Comparison of ENCODE assay signal across 1 cellular context in the genomic region with DNA sequence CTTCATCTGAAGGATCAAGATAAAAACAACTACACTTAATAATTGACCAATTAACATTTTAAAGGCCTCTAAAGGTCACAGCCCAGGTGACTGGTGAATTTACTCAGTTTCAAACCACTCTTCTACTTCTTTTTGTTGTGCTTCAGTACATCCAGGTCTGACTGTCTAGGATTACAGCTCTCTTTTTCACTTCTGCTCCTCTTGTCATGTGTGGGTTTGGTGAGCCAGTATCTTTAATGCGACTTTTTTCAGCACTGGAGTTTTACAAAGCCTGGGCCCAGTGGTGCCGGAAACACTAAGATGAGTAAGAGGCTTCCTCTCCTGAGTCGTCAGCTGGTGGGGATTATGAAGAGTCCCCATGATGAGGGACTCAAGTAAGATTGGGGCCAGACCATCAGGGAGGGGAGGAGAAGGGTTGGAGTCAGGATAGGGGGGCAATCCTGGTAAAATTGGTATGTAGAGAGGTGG.
A peak's percentile ranks its signal among the peaks of the same experiment; 100 is the strongest.
TF ChIP-seq lines count a peak whose summit lies in the region.

No MANE protein-coding gene starts in this region.

TF ChIP-seq in GM12878, 131 proteins besides CTCF, POLR2A, EP300 and RAD21 (continued from another document and continues in another):
- TF ChIP-seq, protein P1, sequence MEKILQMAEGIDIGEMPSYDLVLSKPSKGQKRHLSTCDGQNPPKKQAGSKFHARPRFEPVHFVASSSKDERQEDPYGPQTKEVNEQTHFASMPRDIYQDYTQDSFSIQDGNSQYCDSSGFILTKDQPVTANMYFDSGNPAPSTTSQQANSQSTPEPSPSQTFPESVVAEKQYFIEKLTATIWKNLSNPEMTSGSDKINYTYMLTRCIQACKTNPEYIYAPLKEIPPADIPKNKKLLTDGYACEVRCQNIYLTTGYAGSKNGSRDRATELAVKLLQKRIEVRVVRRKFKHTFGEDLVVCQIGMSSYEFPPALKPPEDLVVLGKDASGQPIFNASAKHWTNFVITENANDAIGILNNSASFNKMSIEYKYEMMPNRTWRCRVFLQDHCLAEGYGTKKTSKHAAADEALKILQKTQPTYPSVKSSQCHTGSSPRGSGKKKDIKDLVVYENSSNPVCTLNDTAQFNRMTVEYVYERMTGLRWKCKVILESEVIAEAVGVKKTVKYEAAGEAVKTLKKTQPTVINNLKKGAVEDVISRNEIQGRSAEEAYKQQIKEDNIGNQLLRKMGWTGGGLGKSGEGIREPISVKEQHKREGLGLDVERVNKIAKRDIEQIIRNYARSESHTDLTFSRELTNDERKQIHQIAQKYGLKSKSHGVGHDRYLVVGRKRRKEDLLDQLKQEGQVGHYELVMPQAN (conservative IDR thresholded peaks at IDR 0.05), result no peak
- TF ChIP-seq NFXL1 (IDR thresholded peaks at IDR 0.05; ENCODE audit: borderline replicate concordance) (no peak), CHD1 (IDR thresholded peaks at IDR 0.05; ENCODE audit: low read depth, low read length) (no peak), ZNF274 (IDR thresholded peaks at IDR 0.05; ENCODE audit: insufficient read depth, insufficient read length) (no peak), ZSCAN29 (IDR thresholded peaks at IDR 0.05) (0 out of 2 replicates have a peak, but pooled peaks have one; percentile 5), MYB (IDR thresholded peaks at IDR 0.05; ENCODE audit: borderline replicate concordance, low read depth, low read length) (no peak), ZNF207 (IDR thresholded peaks at IDR 0.05; ENCODE audit: borderline replicate concordance) (no peak), DPF2 (IDR thresholded peaks at IDR 0.05) (peak; percentile 77), MTA2 (IDR thresholded peaks at IDR 0.05; ENCODE audit: low read depth) (peak; percentile 93), FOXM1 (IDR thresholded peaks at IDR 0.05; ENCODE audit: low read depth, low read length) (peak; percentile 90; the same call in 1 of the 2 replicates), HDGF (IDR thresholded peaks at IDR 0.05) (peak; percentile 77), STAT3 (IDR thresholded peaks at IDR 0.05; ENCODE audit: low read depth, low read length) (no peak), NRF1 (conservative IDR thresholded peaks at IDR 0.05; ENCODE audit: low read depth, low read length) (no peak), YBX1 (IDR thresholded peaks at IDR 0.05) (no peak), STAT1 (conservative IDR thresholded peaks at IDR 0.05) (no peak), HDAC2 (IDR thresholded peaks at IDR 0.05) (no peak), CHD2 (IDR thresholded peaks at IDR 0.05; ENCODE audit: borderline replicate concordance, low read depth, low read length) (no peak), SP1 (IDR thresholded peaks at IDR 0.05; ENCODE audit: low read depth, low read length) (no peak), RELA (IDR thresholded peaks at IDR 0.05; ENCODE audit: borderline replicate concordance, partially characterized antibody) (no peak), TAF1 (IDR thresholded peaks at IDR 0.05; ENCODE audit: borderline replicate concordance, low read depth, low read length) (no peak), TCF3 (IDR thresholded peaks at IDR 0.05; ENCODE audit: borderline replicate concordance, insufficient read depth, low read depth, low read length) (peak; percentile 17; the same call in 1 of the 2 replicates), POU2F2 (IDR thresholded peaks at IDR 0.05; ENCODE audit: borderline replicate concordance, low read depth, low read length) (peak; percentile 60; the same call in 1 of the 3 replicates), YY1 (IDR thresholded peaks at IDR 0.05; ENCODE audit: low read depth, low read length) (0 out of 2 replicates have a peak, but pooled peaks have one; percentile 18), NBN (IDR thresholded peaks at IDR 0.05) (peak; percentile 73; the same call in 1 of the 2 replicates)
- TF ChIP-seq, protein P2, sequence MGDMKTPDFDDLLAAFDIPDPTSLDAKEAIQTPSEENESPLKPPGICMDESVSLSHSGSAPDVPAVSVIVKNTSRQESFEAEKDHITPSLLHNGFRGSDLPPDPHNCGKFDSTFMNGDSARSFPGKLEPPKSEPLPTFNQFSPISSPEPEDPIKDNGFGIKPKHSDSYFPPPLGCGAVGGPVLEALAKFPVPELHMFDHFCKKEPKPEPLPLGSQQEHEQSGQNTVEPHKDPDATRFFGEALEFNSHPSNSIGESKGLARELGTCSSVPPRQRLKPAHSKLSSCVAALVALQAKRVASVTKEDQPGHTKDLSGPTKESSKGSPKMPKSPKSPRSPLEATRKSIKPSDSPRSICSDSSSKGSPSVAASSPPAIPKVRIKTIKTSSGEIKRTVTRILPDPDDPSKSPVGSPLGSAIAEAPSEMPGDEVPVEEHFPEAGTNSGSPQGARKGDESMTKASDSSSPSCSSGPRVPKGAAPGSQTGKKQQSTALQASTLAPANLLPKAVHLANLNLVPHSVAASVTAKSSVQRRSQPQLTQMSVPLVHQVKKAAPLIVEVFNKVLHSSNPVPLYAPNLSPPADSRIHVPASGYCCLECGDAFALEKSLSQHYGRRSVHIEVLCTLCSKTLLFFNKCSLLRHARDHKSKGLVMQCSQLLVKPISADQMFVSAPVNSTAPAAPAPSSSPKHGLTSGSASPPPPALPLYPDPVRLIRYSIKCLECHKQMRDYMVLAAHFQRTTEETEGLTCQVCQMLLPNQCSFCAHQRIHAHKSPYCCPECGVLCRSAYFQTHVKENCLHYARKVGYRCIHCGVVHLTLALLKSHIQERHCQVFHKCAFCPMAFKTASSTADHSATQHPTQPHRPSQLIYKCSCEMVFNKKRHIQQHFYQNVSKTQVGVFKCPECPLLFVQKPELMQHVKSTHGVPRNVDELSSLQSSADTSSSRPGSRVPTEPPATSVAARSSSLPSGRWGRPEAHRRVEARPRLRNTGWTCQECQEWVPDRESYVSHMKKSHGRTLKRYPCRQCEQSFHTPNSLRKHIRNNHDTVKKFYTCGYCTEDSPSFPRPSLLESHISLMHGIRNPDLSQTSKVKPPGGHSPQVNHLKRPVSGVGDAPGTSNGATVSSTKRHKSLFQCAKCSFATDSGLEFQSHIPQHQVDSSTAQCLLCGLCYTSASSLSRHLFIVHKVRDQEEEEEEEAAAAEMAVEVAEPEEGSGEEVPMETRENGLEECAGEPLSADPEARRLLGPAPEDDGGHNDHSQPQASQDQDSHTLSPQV (IDR thresholded peaks at IDR 0.05), result no peak
- TF ChIP-seq, protein P3, sequence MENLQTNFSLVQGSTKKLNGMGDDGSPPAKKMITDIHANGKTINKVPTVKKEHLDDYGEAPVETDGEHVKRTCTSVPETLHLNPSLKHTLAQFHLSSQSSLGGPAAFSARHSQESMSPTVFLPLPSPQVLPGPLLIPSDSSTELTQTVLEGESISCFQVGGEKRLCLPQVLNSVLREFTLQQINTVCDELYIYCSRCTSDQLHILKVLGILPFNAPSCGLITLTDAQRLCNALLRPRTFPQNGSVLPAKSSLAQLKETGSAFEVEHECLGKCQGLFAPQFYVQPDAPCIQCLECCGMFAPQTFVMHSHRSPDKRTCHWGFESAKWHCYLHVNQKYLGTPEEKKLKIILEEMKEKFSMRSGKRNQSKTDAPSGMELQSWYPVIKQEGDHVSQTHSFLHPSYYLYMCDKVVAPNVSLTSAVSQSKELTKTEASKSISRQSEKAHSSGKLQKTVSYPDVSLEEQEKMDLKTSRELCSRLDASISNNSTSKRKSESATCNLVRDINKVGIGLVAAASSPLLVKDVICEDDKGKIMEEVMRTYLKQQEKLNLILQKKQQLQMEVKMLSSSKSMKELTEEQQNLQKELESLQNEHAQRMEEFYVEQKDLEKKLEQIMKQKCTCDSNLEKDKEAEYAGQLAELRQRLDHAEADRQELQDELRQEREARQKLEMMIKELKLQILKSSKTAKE (IDR thresholded peaks at IDR 0.05; ENCODE audit: low read depth, poor library complexity, severe bottlenecking), result peak; percentile 91
- TF ChIP-seq, protein P4, sequence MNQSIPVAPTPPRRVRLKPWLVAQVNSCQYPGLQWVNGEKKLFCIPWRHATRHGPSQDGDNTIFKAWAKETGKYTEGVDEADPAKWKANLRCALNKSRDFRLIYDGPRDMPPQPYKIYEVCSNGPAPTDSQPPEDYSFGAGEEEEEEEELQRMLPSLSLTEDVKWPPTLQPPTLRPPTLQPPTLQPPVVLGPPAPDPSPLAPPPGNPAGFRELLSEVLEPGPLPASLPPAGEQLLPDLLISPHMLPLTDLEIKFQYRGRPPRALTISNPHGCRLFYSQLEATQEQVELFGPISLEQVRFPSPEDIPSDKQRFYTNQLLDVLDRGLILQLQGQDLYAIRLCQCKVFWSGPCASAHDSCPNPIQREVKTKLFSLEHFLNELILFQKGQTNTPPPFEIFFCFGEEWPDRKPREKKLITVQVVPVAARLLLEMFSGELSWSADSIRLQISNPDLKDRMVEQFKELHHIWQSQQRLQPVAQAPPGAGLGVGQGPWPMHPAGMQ (IDR thresholded peaks at IDR 0.05; ENCODE audit: borderline replicate concordance), result no peak
- TF ChIP-seq, protein P5, sequence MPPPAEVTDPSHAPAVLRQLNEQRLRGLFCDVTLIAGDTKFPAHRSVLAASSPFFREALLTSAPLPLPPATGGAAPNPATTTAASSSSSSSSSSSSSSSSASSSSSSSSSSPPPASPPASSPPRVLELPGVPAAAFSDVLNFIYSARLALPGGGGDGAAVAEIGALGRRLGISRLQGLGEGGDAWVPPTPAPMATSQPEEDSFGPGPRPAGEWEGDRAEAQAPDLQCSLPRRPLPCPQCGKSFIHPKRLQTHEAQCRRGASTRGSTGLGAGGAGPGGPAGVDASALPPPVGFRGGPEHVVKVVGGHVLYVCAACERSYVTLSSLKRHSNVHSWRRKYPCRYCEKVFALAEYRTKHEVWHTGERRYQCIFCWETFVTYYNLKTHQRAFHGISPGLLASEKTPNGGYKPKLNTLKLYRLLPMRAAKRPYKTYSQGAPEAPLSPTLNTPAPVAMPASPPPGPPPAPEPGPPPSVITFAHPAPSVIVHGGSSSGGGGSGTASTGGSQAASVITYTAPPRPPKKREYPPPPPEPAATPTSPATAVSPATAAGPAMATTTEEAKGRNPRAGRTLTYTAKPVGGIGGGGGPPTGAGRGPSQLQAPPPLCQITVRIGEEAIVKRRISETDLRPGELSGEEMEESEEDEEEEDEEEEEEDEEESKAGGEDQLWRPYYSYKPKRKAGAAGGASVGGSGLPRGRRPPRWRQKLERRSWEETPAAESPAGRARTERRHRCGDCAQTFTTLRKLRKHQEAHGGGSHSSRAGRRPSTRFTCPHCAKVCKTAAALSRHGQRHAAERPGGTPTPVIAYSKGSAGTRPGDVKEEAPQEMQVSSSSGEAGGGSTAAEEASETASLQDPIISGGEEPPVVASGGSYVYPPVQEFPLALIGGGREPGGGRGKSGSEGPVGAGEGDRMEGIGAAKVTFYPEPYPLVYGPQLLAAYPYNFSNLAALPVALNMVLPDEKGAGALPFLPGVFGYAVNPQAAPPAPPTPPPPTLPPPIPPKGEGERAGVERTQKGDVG (CRISPR knock-in tag; IDR thresholded peaks at IDR 0.05), result no peak
- TF ChIP-seq, protein P6, sequence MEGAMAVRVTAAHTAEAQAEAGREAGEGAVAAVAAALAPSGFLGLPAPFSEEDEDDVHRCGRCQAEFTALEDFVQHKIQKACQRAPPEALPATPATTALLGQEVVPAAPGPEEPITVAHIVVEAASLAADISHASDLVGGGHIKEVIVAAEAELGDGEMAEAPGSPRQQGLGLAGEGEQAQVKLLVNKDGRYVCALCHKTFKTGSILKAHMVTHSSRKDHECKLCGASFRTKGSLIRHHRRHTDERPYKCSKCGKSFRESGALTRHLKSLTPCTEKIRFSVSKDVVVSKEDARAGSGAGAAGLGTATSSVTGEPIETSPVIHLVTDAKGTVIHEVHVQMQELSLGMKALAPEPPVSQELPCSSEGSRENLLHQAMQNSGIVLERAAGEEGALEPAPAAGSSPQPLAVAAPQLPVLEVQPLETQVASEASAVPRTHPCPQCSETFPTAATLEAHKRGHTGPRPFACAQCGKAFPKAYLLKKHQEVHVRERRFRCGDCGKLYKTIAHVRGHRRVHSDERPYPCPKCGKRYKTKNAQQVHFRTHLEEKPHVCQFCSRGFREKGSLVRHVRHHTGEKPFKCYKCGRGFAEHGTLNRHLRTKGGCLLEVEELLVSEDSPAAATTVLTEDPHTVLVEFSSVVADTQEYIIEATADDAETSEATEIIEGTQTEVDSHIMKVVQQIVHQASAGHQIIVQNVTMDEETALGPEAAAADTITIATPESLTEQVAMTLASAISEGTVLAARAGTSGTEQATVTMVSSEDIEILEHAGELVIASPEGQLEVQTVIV (IDR thresholded peaks at IDR 0.05; ENCODE audit: borderline replicate concordance, partially characterized antibody), result no peak
- TF ChIP-seq, protein P7, sequence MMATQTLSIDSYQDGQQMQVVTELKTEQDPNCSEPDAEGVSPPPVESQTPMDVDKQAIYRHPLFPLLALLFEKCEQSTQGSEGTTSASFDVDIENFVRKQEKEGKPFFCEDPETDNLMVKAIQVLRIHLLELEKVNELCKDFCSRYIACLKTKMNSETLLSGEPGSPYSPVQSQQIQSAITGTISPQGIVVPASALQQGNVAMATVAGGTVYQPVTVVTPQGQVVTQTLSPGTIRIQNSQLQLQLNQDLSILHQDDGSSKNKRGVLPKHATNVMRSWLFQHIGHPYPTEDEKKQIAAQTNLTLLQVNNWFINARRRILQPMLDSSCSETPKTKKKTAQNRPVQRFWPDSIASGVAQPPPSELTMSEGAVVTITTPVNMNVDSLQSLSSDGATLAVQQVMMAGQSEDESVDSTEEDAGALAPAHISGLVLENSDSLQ (IDR thresholded peaks at IDR 0.05), result 0 out of 2 replicates have a peak, but pooled peaks have one; percentile 22
- TF ChIP-seq, protein P8, sequence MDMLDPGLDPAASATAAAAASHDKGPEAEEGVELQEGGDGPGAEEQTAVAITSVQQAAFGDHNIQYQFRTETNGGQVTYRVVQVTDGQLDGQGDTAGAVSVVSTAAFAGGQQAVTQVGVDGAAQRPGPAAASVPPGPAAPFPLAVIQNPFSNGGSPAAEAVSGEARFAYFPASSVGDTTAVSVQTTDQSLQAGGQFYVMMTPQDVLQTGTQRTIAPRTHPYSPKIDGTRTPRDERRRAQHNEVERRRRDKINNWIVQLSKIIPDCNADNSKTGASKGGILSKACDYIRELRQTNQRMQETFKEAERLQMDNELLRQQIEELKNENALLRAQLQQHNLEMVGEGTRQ (IDR thresholded peaks at IDR 0.05; ENCODE audit: borderline replicate concordance, low read depth, low read length), result peak; percentile 27; the same call in 1 of the 2 replicates
- TF ChIP-seq, protein P9, sequence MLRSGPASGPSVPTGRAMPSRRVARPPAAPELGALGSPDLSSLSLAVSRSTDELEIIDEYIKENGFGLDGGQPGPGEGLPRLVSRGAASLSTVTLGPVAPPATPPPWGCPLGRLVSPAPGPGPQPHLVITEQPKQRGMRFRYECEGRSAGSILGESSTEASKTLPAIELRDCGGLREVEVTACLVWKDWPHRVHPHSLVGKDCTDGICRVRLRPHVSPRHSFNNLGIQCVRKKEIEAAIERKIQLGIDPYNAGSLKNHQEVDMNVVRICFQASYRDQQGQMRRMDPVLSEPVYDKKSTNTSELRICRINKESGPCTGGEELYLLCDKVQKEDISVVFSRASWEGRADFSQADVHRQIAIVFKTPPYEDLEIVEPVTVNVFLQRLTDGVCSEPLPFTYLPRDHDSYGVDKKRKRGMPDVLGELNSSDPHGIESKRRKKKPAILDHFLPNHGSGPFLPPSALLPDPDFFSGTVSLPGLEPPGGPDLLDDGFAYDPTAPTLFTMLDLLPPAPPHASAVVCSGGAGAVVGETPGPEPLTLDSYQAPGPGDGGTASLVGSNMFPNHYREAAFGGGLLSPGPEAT (IDR thresholded peaks at IDR 0.05; ENCODE audit: low read depth), result peak; percentile 75
